Comparison of ENCODE assay signal across 20 cellular contexts in the genomic region with DNA sequence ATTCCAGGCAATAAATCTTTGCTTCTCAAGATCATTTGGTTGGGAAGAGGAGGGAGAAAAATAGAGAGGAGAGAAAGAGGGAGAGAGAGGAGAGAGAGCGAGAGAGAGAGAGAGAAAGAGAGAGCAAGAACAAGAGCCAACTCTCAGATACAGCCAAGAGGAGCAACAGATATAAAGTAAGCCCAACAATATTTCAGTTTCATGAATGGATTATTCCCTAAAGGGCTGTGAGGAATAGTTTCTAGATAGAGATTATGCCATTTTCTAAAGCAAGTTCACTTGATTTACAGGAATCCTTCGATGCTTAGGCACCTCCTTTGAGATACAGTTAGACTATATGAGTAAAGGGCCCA.
DNase-seq lines count a peak whose midpoint lies in the region; ATAC-seq, FAIRE-seq and TF ChIP-seq lines count a peak whose summit lies in the region.
"Had no signal": no experiment of that assay in that cellular context is flagged by ENCODE, and none has a peak within 500 bp of the region (broad histone marks: within the 10 kb centered on the region; RNA-seq: fewer than 3 reads in every experiment).

No MANE protein-coding gene starts in this region.

- WGBS in body of pancreas, 2 donors = 44 to 57% methylated on average over 2 of the region's 2 CpGs

- H3K4me2 ChIP-seq in BLaER1 (peak overlapping the region; percentile 76), parathyroid adenoma (ENCODE audit: low read length) (no peak overlapping the region)

- H3K4me3 ChIP-seq in BLaER1 (no peak overlapping the region), body of pancreas (no peak overlapping the region), kidney (ENCODE audit: low read length in 2 of 2) (peak overlapping the region in 1 of 2 donors; percentile 3), parathyroid adenoma (ENCODE audit: low read depth, low read length) (no peak overlapping the region)
- H3K4me3 ChIP-seq: HAP-1, MG63 had no signal

- no peak for DNase-seq in body of pancreas
- no peak for DNase-seq in kidney
- no peak for DNase-seq in NCI-H345 (lab: John Stamatoyannopoulos, UW)
- DNase-seq in stimulated activated naive CD8-positive, alpha-beta T cell treated with anti-CD3 and anti-CD28 coated beads, Interleukin-15, amount 100 ng/mL, for 72 hours = no peak
- DNase-seq: activated naive CD4-positive, alpha-beta T cell; activated T-cell treated with anti-CD3 and anti-CD28 coated beads for 4 hours; DMS153; GF-D8; NCI-H1436 treated with DMSO at 0.1 percent for 48 hours; NCI-H748 treated with DMSO at 0.1 percent for 48 hours; SHP77 treated with DMSO at 0.1 percent for 48 hours; T-helper 1 cell had no signal

- H3K9me3 Mint-ChIP-seq in stimulated activated naive CD8-positive, alpha-beta T cell treated with anti-CD3 and anti-CD28 coated beads, Interleukin-15, amount 100 ng/mL, for 72 hours = peaks cover 0 to 12% of the 10 kb centered on the region in 2 donors

- no peaks in the 10 kb centered on the region for H3K79me2 ChIP-seq in parathyroid adenoma

- peaks cover 5% of the 10 kb centered on the region for H3K4me1 Mint-ChIP-seq in stimulated activated naive CD8-positive, alpha-beta T cell treated with anti-CD3 and anti-CD28 coated beads, Interleukin-15, amount 100 ng/mL, for 72 hours

- FAIRE-seq in kidney (lab: Jason Lieb, UNC) = no peak
- FAIRE-seq: colon had no signal

- intact Hi-C loops in body of pancreas (cut with DNase I) (no loop called here), kidney (cut with DNase I) (no loop called here)

- H3K9me3 ChIP-seq in BLaER1 (peaks cover 30% of the 10 kb centered on the region), body of pancreas (no peaks in the 10 kb centered on the region), kidney (ENCODE audit: control insufficient read depth in 1 of 2, low read length in 2 of 2) (no peaks in the 10 kb centered on the region), parathyroid adenoma (ENCODE audit: control insufficient read depth, low read length) (no peaks in the 10 kb centered on the region)
- H3K9me3 ChIP-seq: HAP-1, MG63, neutrophil had no signal

- peak; percentile 7 for ATAC-seq in body of pancreas
- ATAC-seq in stimulated activated naive CD8-positive, alpha-beta T cell treated with anti-CD3 and anti-CD28 coated beads, Interleukin-15, amount 100 ng/mL, for 72 hours = no peak
- ATAC-seq in GM21367 (IDR thresholded peaks at IDR 0.05; ENCODE audit: unreplicated experiment) = no peak
- ATAC-seq in HG02938 (IDR thresholded peaks at IDR 0.05; ENCODE audit: unreplicated experiment) = no peak

- TF ChIP-seq CTCF in body of pancreas (IDR thresholded peaks at IDR 0.05) = peak in 1 of 7 experiments; percentile 12
- no peak for TF ChIP-seq CTCF in kidney (IDR thresholded peaks at IDR 0.05; ENCODE audit: borderline replicate concordance, extremely low read depth, insufficient read depth)
- no peak for TF ChIP-seq CTCF in parathyroid adenoma (IDR thresholded peaks at IDR 0.05)

- TF ChIP-seq POLR2A in body of pancreas (IDR thresholded peaks at IDR 0.05) = no peak

- H3K27me3 ChIP-seq in BLaER1 (no peaks in the 10 kb centered on the region), body of pancreas (no peaks in the 10 kb centered on the region), parathyroid adenoma (ENCODE audit: control insufficient read depth, insufficient read depth, low read length) (no peaks in the 10 kb centered on the region)
- H3K27me3 ChIP-seq: MG63 had no signal

- H3K27me3 Mint-ChIP-seq in stimulated activated naive CD8-positive, alpha-beta T cell treated with anti-CD3 and anti-CD28 coated beads, Interleukin-15, amount 100 ng/mL, for 72 hours = no peaks in the 10 kb centered on the region

- H3K9ac ChIP-seq in BLaER1 = peak overlapping the region; percentile 55; the same call in 1 of the 2 replicates
- H3K9ac ChIP-seq in kidney (ENCODE audit: low read length in 2 of 2) = peak overlapping the region in 1 of 2 donors; percentile 8
- no peak overlapping the region for H3K9ac ChIP-seq in parathyroid adenoma

- H2AFZ ChIP-seq in parathyroid adenoma = peak overlapping the region; percentile 68

- peaks cover 5% of the 10 kb centered on the region; the same call in 1 of the 2 replicates for H3K36me3 ChIP-seq in BLaER1
- no peaks in the 10 kb centered on the region for H3K36me3 ChIP-seq in body of pancreas (replicated peaks in 1 of 2; ENCODE audit: insufficient read depth in 1 of 2, low read depth in 2 of 2)
- H3K36me3 ChIP-seq in kidney (ENCODE audit: control insufficient read depth in 1 of 2, insufficient read depth in 2 of 2, low read length in 2 of 2) = no peaks in the 10 kb centered on the region
- H3K36me3 ChIP-seq in parathyroid adenoma (ENCODE audit: control insufficient read depth, insufficient read depth, low read length) = no peaks in the 10 kb centered on the region
- H3K36me3 ChIP-seq: HAP-1, MG63, neutrophil had no signal

- no peaks in the 10 kb centered on the region for H4K20me1 ChIP-seq in BLaER1

- H3K4me1 ChIP-seq in BLaER1 (peaks cover 80% of the 10 kb centered on the region), body of pancreas (peaks cover 46% of the 10 kb centered on the region), kidney (ENCODE audit: control insufficient read depth in 1 of 2, insufficient read depth in 1 of 2, low read depth in 1 of 2, low read length in 2 of 2) (peaks cover 21 to 42% of the 10 kb centered on the region in 2 donors), parathyroid adenoma (peaks cover 30% of the 10 kb centered on the region)

- H3K27ac Mint-ChIP-seq in stimulated activated naive CD8-positive, alpha-beta T cell treated with anti-CD3 and anti-CD28 coated beads, Interleukin-15, amount 100 ng/mL, for 72 hours = no peak overlapping the region

- H3K4me3 Mint-ChIP-seq in stimulated activated naive CD8-positive, alpha-beta T cell treated with anti-CD3 and anti-CD28 coated beads, Interleukin-15, amount 100 ng/mL, for 72 hours = no peak overlapping the region

- H3K27ac ChIP-seq in BLaER1 (peak overlapping the region; percentile 84), body of pancreas (peak overlapping the region; percentile 61 to 83 (median 78)), kidney (ENCODE audit: low read depth in 2 of 2, low read length in 2 of 2) (peak overlapping the region; percentile 78 to 82), parathyroid adenoma (peak overlapping the region; percentile 39)
- H3K27ac ChIP-seq: neutrophil had no signal
